Comparison of ENCODE assay signal across 31 cellular contexts in the genomic region with DNA sequence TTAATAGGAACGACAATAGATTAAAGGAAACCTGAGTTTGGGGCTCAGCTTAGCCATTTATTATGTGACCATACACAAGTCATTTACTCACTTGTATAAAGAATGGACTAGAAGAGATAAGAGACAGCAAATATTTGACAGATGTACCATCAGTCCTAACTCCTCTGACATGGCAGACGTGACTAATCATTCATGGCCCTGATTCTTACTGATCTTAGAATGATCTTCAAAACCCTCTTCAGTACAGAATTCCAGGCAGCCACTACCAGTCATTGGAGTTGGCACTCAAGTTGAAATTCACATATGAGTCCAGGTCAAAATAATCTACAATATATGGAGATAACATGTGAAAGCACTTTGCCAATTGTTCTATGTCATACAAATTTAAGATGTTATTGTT.
"Had no signal": no experiment of that assay in that cellular context is flagged by ENCODE, and none has a peak within 500 bp of the region (broad histone marks: within the 10 kb centered on the region; RNA-seq: fewer than 3 reads in every experiment).

No MANE protein-coding gene starts in this region.

- H3K4me2 ChIP-seq: smooth muscle cell had no signal

- H3K9me3 ChIP-seq: neutrophil, pancreas, prostate gland, right atrium auricular region, right lobe of liver, suprapubic skin, thoracic aorta, thyroid gland, uterus had no signal

- H3K4me3 ChIP-seq: pancreas, prostate gland, right atrium auricular region, right lobe of liver, sigmoid colon, skin epidermis, smooth muscle cell, spleen, suprapubic skin, thoracic aorta, thyroid gland, tibial nerve, upper lobe of right lung, uterus had no signal

- H3K4me1 ChIP-seq: pancreas, prostate gland, right lobe of liver, sigmoid colon, spleen, suprapubic skin, thyroid gland, tibial nerve, upper lobe of right lung, uterus had no signal

- H3K27me3 ChIP-seq: neutrophil, pancreas, right atrium auricular region, right lobe of liver, sigmoid colon, spleen, suprapubic skin, thyroid gland, tibial nerve, upper lobe of right lung, uterus had no signal

- FAIRE-seq: pancreas had no signal

- DNase-seq: naive B cell; naive thymus-derived CD8-positive, alpha-beta T cell; nephron progenitor cell; nucleus accumbens; pancreas; retina; right lobe of liver; sigmoid colon; spleen; stimulated activated CD4-positive, alpha-beta T cell treated with anti-CD3 and anti-CD28 coated beads, Interleukin-12 subunit alpha, Interleukin-12 subunit beta, amount 100 ng/mL, for 4 hours; stimulated activated CD4-positive, alpha-beta T cell treated with anti-CD3 and anti-CD28 coated beads, Interleukin-1b, Interleukin-23, amount 100 ng/mL, for 48 hours; stimulated activated CD4-positive, alpha-beta T cell treated with anti-CD3 and anti-CD28 coated beads, Interleukin-4, amount 100 ng/mL, for 1 hour; stimulated activated CD4-positive, alpha-beta T cell treated with anti-CD3 and anti-CD28 coated beads, Interleukin-4, amount 100 ng/mL, for 4 hours; stimulated activated CD8-positive, alpha-beta memory T cell treated with anti-CD3 and anti-CD28 coated beads, Interleukin-4, amount 100 ng/mL, for 48 hours; stimulated activated naive CD4-positive, alpha-beta T cell; stimulated activated naive CD8-positive, alpha-beta T cell treated with anti-CD3 and anti-CD28 coated beads, Interleukin-15, amount 100 ng/mL, for 72 hours; stimulated activated naive CD8-positive, alpha-beta T cell treated with anti-CD3 and anti-CD28 coated beads, Interleukin-15, Interleukin-2, amounts not matched to agents 100 U/mL and 50 U/mL, for 24 hours; substantia nigra; thyroid gland; upper lobe of right lung; uterus had no signal

- ATAC-seq: naive thymus-derived CD8-positive, alpha-beta T cell; natural killer cell treated with Interleukin-12 subunit alpha and Interleukin-12 subunit beta and Interleukin-15 and Interleukin-18, amount 100 ng/mL, for 72 hours; pancreas; right lobe of liver; stimulated activated memory B cell treated with anti-CD40 and anti-IgM and Interleukin-4, amounts not matched to agents 10 μg/mL and 1 μg/mL and 100 μg/mL, for 72 hours; stimulated activated naive CD8-positive, alpha-beta T cell treated with anti-CD3 and anti-CD28 coated beads, Interleukin-15, amount 100 ng/mL, for 72 hours; stimulated activated naive CD8-positive, alpha-beta T cell treated with anti-CD3 and anti-CD28 coated beads, Interleukin-15, Interleukin-2, amounts not matched to agents 100 U/mL and 50 U/mL, for 24 hours; upper lobe of right lung had no signal

- H3K27ac ChIP-seq: neutrophil, pancreas, prostate gland, right atrium auricular region, right lobe of liver, sigmoid colon, skin epidermis, spleen, suprapubic skin, thoracic aorta, thyroid gland, tibial nerve, upper lobe of right lung, uterus had no signal

- H3K36me3 ChIP-seq: neutrophil, pancreas, prostate gland, right atrium auricular region, right lobe of liver, sigmoid colon, spleen, suprapubic skin, thoracic aorta, thyroid gland, tibial nerve, upper lobe of right lung, uterus had no signal
